1 cellular context compared by ENCODE assay signal in the genomic region with DNA sequence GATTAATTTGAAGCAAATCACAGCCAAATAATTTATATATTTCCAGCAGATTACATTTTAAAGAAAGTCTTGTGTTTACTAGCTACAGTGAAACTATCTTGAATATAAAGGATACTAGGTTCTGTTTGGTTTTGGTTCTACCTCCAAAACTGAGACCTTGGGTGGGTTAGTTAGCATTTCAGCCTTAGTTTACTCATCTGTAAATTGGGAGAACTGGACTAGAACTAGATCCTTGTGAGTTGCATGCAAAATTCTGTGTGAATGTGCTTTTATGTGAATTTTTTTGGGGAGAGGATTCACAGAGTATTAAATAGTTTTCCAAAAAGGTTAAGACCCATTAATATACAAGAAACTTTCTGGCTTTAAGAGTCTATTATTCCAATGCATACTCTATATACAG.
A peak's percentile ranks its signal among the peaks of the same experiment; 100 is the strongest.
TF ChIP-seq lines count a peak whose summit lies in the region.

No MANE protein-coding gene starts in this region.

TF ChIP-seq in HepG2, 621 proteins besides CTCF, POLR2A, EP300 and RAD21:
- TF ChIP-seq CHD4 (IDR thresholded peaks at IDR 0.05; ENCODE audit: borderline replicate concordance, low read length) = peak; percentile 67; the same call in 1 of the 2 replicates
- peak; percentile 91 for TF ChIP-seq ZNF629 (CRISPR knock-in tag; conservative IDR thresholded peaks at IDR 0.05)
- TF ChIP-seq SMC3 (IDR thresholded peaks at IDR 0.05; ENCODE audit: low read length) = no peak
TF ChIP-seq in HepG2: peak in this region for 2.
